ENCODE assay signal across 34 cellular contexts in genomic region chr1:198270421-198270820, GRCh38.
"Had no signal": no experiment of that assay in that cellular context is flagged by ENCODE, and none has a peak within 500 bp of the region (broad histone marks: within the 10 kb centered on the region; RNA-seq: fewer than 3 reads in every experiment).

No MANE protein-coding gene starts in this region.

- H3K27ac ChIP-seq: coronary artery, pancreas, prostate gland, uterus, VCaP had no signal

- DNase-seq: activated CD4-positive, alpha-beta T cell treated with anti-CD3 and anti-CD28 coated beads for 48 hours; activated CD4-positive, alpha-beta T cell treated with anti-CD3 and anti-CD28 coated beads, Interleukin-2, amount 50 U/mL, for 48 hours; activated CD8-positive, alpha-beta memory T cell treated with anti-CD3 and anti-CD28 coated beads for 24 hours; activated effector memory CD4-positive, alpha-beta T cell treated with Interleukin-2 at 50 U/mL for 16 hours; activated naive CD4-positive, alpha-beta T cell treated with Interleukin-2 at 50 U/mL for 16 hours; aorta; effector memory CD8-positive, alpha-beta T cell; foreskin fibroblast; head of caudate nucleus; hypothalamus; kidney glomerular epithelial cell; pancreas; retina; stimulated activated CD4-positive, alpha-beta T cell treated with anti-CD3 and anti-CD28 coated beads, Interleukin-1b, Interleukin-23, amount 100 ng/mL, for 48 hours; stimulated activated CD4-positive, alpha-beta T cell treated with anti-CD3 and anti-CD28 coated beads, Interleukin-4, amount 100 ng/mL, for 4 hours; stimulated activated CD8-positive, alpha-beta memory T cell treated with anti-CD3 and anti-CD28 coated beads, Interleukin-4, amount 100 ng/mL, for 48 hours; stimulated activated naive CD8-positive, alpha-beta T cell treated with anti-CD3 and anti-CD28 coated beads, Interleukin-15, amount 100 ng/mL, for 72 hours; substantia nigra; T-helper 9 cell; uterus had no signal

- H3K27me3 Mint-ChIP-seq: activated naive CD8-positive, alpha-beta T cell; effector memory CD8-positive, alpha-beta T cell; stimulated activated memory B cell treated with anti-CD40 and anti-IgM and Interleukin-4, amounts not matched to agents 10 μg/mL and 1 μg/mL and 100 μg/mL, for 72 hours; stimulated activated naive CD8-positive, alpha-beta T cell treated with anti-CD3 and anti-CD28 coated beads, Interleukin-15, amount 100 ng/mL, for 72 hours; type B pancreatic cell had no signal

- H3K36me3 Mint-ChIP-seq: activated naive CD8-positive, alpha-beta T cell; brain; type B pancreatic cell had no signal

- H3K9me3 ChIP-seq: pancreas, prostate gland, uterus had no signal

- H3K9me3 Mint-ChIP-seq: brain; effector memory CD8-positive, alpha-beta T cell; nephron; stimulated activated memory B cell treated with anti-CD40 and anti-IgM and Interleukin-4, amounts not matched to agents 10 μg/mL and 1 μg/mL and 100 μg/mL, for 72 hours; stimulated activated naive CD8-positive, alpha-beta T cell treated with anti-CD3 and anti-CD28 coated beads, Interleukin-15, amount 100 ng/mL, for 72 hours; T-helper 1 cell treated with Interleukin-12 subunit alpha and Interleukin-12 subunit beta and Interleukin-4 antibody, amounts not matched to agents 30 μg/mL and 1 μg/mL, for 36 hours; type B pancreatic cell had no signal

- H3K36me3 ChIP-seq: cardiac muscle cell, pancreas, prostate gland, uterus had no signal

- H3K27me3 ChIP-seq: cardiac muscle cell, pancreas, uterus had no signal

- H3K4me3 ChIP-seq: cardiac muscle cell, coronary artery, lung, pancreas, prostate gland, smooth muscle cell, uterus had no signal

- ATAC-seq: effector memory CD8-positive, alpha-beta T cell; esophagus mucosa; left lobe of liver; pancreas; stimulated activated memory B cell treated with anti-CD40 and anti-IgM and Interleukin-4, amounts not matched to agents 10 μg/mL and 1 μg/mL and 100 μg/mL, for 72 hours; stimulated activated naive CD8-positive, alpha-beta T cell treated with anti-CD3 and anti-CD28 coated beads, Interleukin-15, amount 100 ng/mL, for 72 hours had no signal

- H3K4me3 Mint-ChIP-seq: activated naive CD8-positive, alpha-beta T cell; brain; effector memory CD8-positive, alpha-beta T cell; nephron; stimulated activated memory B cell treated with anti-CD40 and anti-IgM and Interleukin-4, amounts not matched to agents 10 μg/mL and 1 μg/mL and 100 μg/mL, for 72 hours; stimulated activated naive CD8-positive, alpha-beta T cell treated with anti-CD3 and anti-CD28 coated beads, Interleukin-15, amount 100 ng/mL, for 72 hours; T-helper 1 cell treated with Interleukin-12 subunit alpha and Interleukin-12 subunit beta and Interleukin-4 antibody, amounts not matched to agents 30 μg/mL and 1 μg/mL, for 36 hours; type B pancreatic cell had no signal

- H3K4me1 Mint-ChIP-seq: stimulated activated memory B cell treated with anti-CD40 and anti-IgM and Interleukin-4, amounts not matched to agents 10 μg/mL and 1 μg/mL and 100 μg/mL, for 72 hours had no signal

- H3K4me1 ChIP-seq: prostate gland, uterus had no signal

- H3K27ac Mint-ChIP-seq: activated naive CD8-positive, alpha-beta T cell; brain; effector memory CD8-positive, alpha-beta T cell; nephron; stimulated activated memory B cell treated with anti-CD40 and anti-IgM and Interleukin-4, amounts not matched to agents 10 μg/mL and 1 μg/mL and 100 μg/mL, for 72 hours; stimulated activated naive CD8-positive, alpha-beta T cell treated with anti-CD3 and anti-CD28 coated beads, Interleukin-15, amount 100 ng/mL, for 72 hours; T-helper 1 cell treated with Interleukin-12 subunit alpha and Interleukin-12 subunit beta and Interleukin-4 antibody, amounts not matched to agents 30 μg/mL and 1 μg/mL, for 36 hours; type B pancreatic cell had no signal
